Comparison of ENCODE assay signal across 17 cellular contexts in the genomic region with DNA sequence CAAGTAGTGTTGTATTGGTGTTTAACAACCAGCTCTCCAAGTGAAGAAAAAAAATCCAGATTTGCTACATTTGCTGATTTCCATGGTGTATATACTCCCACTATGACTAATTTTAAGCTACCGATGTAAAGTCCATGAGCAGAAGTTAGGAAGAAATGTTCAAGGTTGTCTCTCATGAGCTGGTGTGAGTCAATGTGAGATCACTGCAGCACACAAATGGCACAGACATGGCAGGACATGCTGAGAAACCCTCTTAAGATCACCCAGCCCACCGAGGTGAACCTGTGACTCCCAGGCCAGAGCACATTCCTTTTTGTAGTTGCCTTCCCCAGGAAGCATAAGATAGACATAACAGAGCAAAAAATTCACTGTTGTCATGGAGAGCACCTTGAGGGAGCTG. TPM values are rescaled to one million over a fixed set of nuclear protein-coding genes. Genes with fewer than 3 reads are reported as not detected.
DNase-seq lines count a peak whose midpoint lies in the region; ATAC-seq and TF ChIP-seq lines count a peak whose summit lies in the region.
"Had no signal": no experiment of that assay in that cellular context is flagged by ENCODE, and none has a peak within 500 bp of the region (broad histone marks: within the 10 kb centered on the region; RNA-seq: fewer than 3 reads in every experiment).

No MANE protein-coding gene starts in this region.

- no peak overlapping the region for H2AFZ ChIP-seq in ACC112 (ENCODE audit: low read length, unreplicated experiment)

- H3K36me3 ChIP-seq in ACC112 (ENCODE audit: insufficient read depth, low read length) (no peaks in the 10 kb centered on the region), brain microvascular endothelial cell (replicated peaks) (no peaks in the 10 kb centered on the region)
- H3K36me3 ChIP-seq: ascending aorta had no signal

- TF ChIP-seq CTCF in brain microvascular endothelial cell (IDR thresholded peaks at IDR 0.05; ENCODE audit: low read depth, low read length, missing control alignments) (no peak), foreskin fibroblast (IDR thresholded peaks at IDR 0.05; ENCODE audit: low read depth, low read length) (no peak)

- peaks cover 24% of the 10 kb centered on the region for H3K4me1 ChIP-seq in ACC112 (ENCODE audit: control insufficient read depth, insufficient read depth, low read length, unreplicated experiment)
- H3K4me1 ChIP-seq: ascending aorta had no signal

- ATAC-seq in left cardiac atrium (no peak), GM21786 (IDR thresholded peaks at IDR 0.05; ENCODE audit: unreplicated experiment) (no peak), HG02852 (IDR thresholded peaks at IDR 0.05; ENCODE audit: unreplicated experiment) (no peak)

- peak; percentile 92 for DNase-seq in HT1080 (ENCODE audit: low read depth)
- peak; percentile 55 for DNase-seq in brain microvascular endothelial cell
- DNase-seq in foreskin fibroblast, result peak; percentile 67 to 80
- DNase-seq in left cardiac atrium, result no peak
- no peak for DNase-seq in NAMALWA (ENCODE audit: low spot score)
- DNase-seq: activated CD4-positive, alpha-beta T cell treated with anti-CD3 and anti-CD28 coated beads for 4 hours; activated CD8-positive, alpha-beta memory T cell treated with anti-CD3 and anti-CD28 coated beads, Interleukin-2, amount 50 U/mL, for 4 hours; activated gamma-delta T cell; DMS 273 treated with DMSO at 0.1 percent for 48 hours; H7; hippocampal formation; midbrain; NCI-H524 had no signal

- intact Hi-C loops in left cardiac atrium (cut with DNase I), result no loop called here

- H3K79me2 ChIP-seq in ACC112 (ENCODE audit: control insufficient read depth, insufficient read depth, low read length, unreplicated experiment), result peaks cover 42% of the 10 kb centered on the region

- H3K4me3 ChIP-seq in ACC112 (ENCODE audit: low read depth, low read length) (no peak overlapping the region; the same call in 1 of the 2 replicates), brain microvascular endothelial cell (ENCODE audit: low read depth, low read length) (no peak overlapping the region), foreskin fibroblast (ENCODE audit: low read depth in 1 of 2, low read length in 2 of 2) (no peak overlapping the region)
- H3K4me3 ChIP-seq: ascending aorta had no signal

- in situ Hi-C loops in brain microvascular endothelial cell (cut with HindIII; ENCODE audit: low pct_ligation_motif_present, low sequenced_read_pairs), result no loop called here

- H3K27me3 ChIP-seq in ACC112 (ENCODE audit: insufficient read depth, low read length) (no peaks in the 10 kb centered on the region), brain microvascular endothelial cell (replicated peaks) (no peaks in the 10 kb centered on the region)
- H3K27me3 ChIP-seq: ascending aorta had no signal

- H3K27ac ChIP-seq in ACC112 (ENCODE audit: low read depth, low read length) (peak overlapping the region; percentile 62), brain microvascular endothelial cell (no peak overlapping the region)
- H3K27ac ChIP-seq: ascending aorta had no signal

RNA-seq across cellular contexts. Expression of gene SLC44A1, which starts 36.3 kb away (rescaled TPM):
- total RNA-seq in HT1080 (2014; rRNA removed; shearing (Covaris generic)), result 22.0 and 30.1 TPM in 2 replicates
- 20.5 and 26.1 TPM in 2 replicates for polyA plus RNA-seq in HT1080 (2015; cell fraction: cytosol; rRNA removed)
- 17.1 and 17.3 TPM in 2 replicates for polyA plus RNA-seq in HT1080 (2015; cell fraction: nucleus; rRNA removed)
- total RNA-seq in left cardiac atrium, result 10 to 100 TPM; 16.9 to 17.3 TPM

Comparison
In these comparisons a context has a peak if more than half of its experiments do, and no peak if none do; other contexts are left out.
1. DNase-seq: peak in HT1080 (single experiment), brain microvascular endothelial cell (single experiment) and foreskin fibroblast (2 of 2); none in left cardiac atrium (single experiment) and NAMALWA (single experiment).